1 cellular context compared by ENCODE assay signal in genomic region chr3:101146946-101147345, GRCh38.
TF ChIP-seq lines count a peak whose summit lies in the region.

No MANE protein-coding gene starts in this region.

TF ChIP-seq in K562, 482 proteins besides CTCF, POLR2A, EP300 and RAD21 (continued from another document):
- TF ChIP-seq MLX (CRISPR knock-in tag; conservative IDR thresholded peaks at IDR 0.05), result no peak
- TF ChIP-seq ZNF175 (CRISPR knock-in tag; IDR thresholded peaks at IDR 0.05; ENCODE audit: low read depth), result 0 out of 2 replicates have a peak, but pooled peaks have one; percentile 10
- TF ChIP-seq BHLHE40 (IDR thresholded peaks at IDR 0.05; ENCODE audit: low read length), result no peak
- no peak for TF ChIP-seq KDM5B (IDR thresholded peaks at IDR 0.05; ENCODE audit: insufficient replicate concordance, low read depth, low read length)
- no peak for TF ChIP-seq EHMT2 (IDR thresholded peaks at IDR 0.05)
- TF ChIP-seq MIER1 (IDR thresholded peaks at IDR 0.05; ENCODE audit: low read depth), result no peak
- TF ChIP-seq ATF4 (CRISPR knock-in tag; IDR thresholded peaks at IDR 0.05), result peak; percentile 94
- TF ChIP-seq HDAC3 (IDR thresholded peaks at IDR 0.05; ENCODE audit: borderline replicate concordance, partially characterized antibody), result no peak
- peak; percentile 93 to 99 for TF ChIP-seq SRF (CRISPR knock-in tag; IDR thresholded peaks at IDR 0.05)
- TF ChIP-seq CSDE1 (IDR thresholded peaks at IDR 0.05), result no peak
- peak; percentile 45; the same call in 1 of the 2 replicates for TF ChIP-seq ARID1B (IDR thresholded peaks at IDR 0.05)
- no peak for TF ChIP-seq ZNF174 (CRISPR knock-in tag; IDR thresholded peaks at IDR 0.05)
- TF ChIP-seq MAZ (CRISPR knock-in tag; conservative IDR thresholded peaks at IDR 0.05 in 1 of 2, IDR thresholded peaks at IDR 0.05 in 1 of 2), result peak in 1 of 2 experiments; percentile 53; a peak in 2 of 4 replicates
- no peak for TF ChIP-seq POLR3G (IDR thresholded peaks at IDR 0.05; ENCODE audit: extremely low read depth, insufficient read length, insufficient replicate concordance)
- TF ChIP-seq RNF2 (IDR thresholded peaks at IDR 0.05), result peak; percentile 51; the same call in 1 of the 2 replicates
- TF ChIP-seq ZNF764 (CRISPR knock-in tag; IDR thresholded peaks at IDR 0.05; ENCODE audit: low read depth), result no peak
- TF ChIP-seq ZNF717 (CRISPR knock-in tag; IDR thresholded peaks at IDR 0.05), result no peak
- TF ChIP-seq RCOR1 (IDR thresholded peaks at IDR 0.05; ENCODE audit: borderline replicate concordance in 1 of 2, low read depth in 2 of 2, low read length in 2 of 2), result peak in 1 of 2 experiments; percentile 61; a peak in 1 of 4 replicates
- no peak for TF ChIP-seq GATA2 (CRISPR knock-in tag; IDR thresholded peaks at IDR 0.05)
- peak; percentile 38; the same call in 1 of the 2 replicates for TF ChIP-seq JUND (IDR thresholded peaks at IDR 0.05; ENCODE audit: borderline replicate concordance, low read depth, low read length)
- TF ChIP-seq JUND (tag; IDR thresholded peaks at IDR 0.05; ENCODE audit: borderline replicate concordance, low read depth, low read length), result peak; percentile 40; the same call in 1 of the 3 replicates
- no peak for TF ChIP-seq ASH1L (IDR thresholded peaks at IDR 0.05; ENCODE audit: borderline replicate concordance, low read depth, partially characterized antibody)
- peak; percentile 86 for TF ChIP-seq ATF3 (IDR thresholded peaks at IDR 0.05)
- TF ChIP-seq ATF3 (CRISPR knock-in tag; conservative IDR thresholded peaks at IDR 0.05), result no peak
- no peak for TF ChIP-seq NR2F6 (CRISPR knock-in tag; IDR thresholded peaks at IDR 0.05)
- TF ChIP-seq ZFP91 (CRISPR knock-in tag; IDR thresholded peaks at IDR 0.05), result no peak
- no peak for TF ChIP-seq JUNB (CRISPR knock-in tag; conservative IDR thresholded peaks at IDR 0.05)
- peak; percentile 96 for TF ChIP-seq PKNOX1 (IDR thresholded peaks at IDR 0.05)
- 0 out of 2 replicates have a peak, but pooled peaks have one; percentile 20 for TF ChIP-seq VEZF1 (CRISPR knock-in tag; IDR thresholded peaks at IDR 0.05)
- TF ChIP-seq CEBPB (tag; IDR thresholded peaks at IDR 0.05), result peak; percentile 74
- peak; percentile 71; the same call in 1 of the 2 replicates for TF ChIP-seq ATF7 (IDR thresholded peaks at IDR 0.05)
- no peak for TF ChIP-seq USF2 (CRISPR knock-in tag; IDR thresholded peaks at IDR 0.05)
- peak; percentile 95 for TF ChIP-seq CEBPG (CRISPR knock-in tag; IDR thresholded peaks at IDR 0.05)
- peak; percentile 85 to 97 for TF ChIP-seq CEBPG (tag; conservative IDR thresholded peaks at IDR 0.05 in 1 of 2, IDR thresholded peaks at IDR 0.05 in 1 of 2)
- peak; percentile 86 for TF ChIP-seq MEIS2 (IDR thresholded peaks at IDR 0.05; ENCODE audit: partially characterized antibody)
- TF ChIP-seq HMBOX1 (IDR thresholded peaks at IDR 0.05), result 0 out of 2 replicates have a peak, but pooled peaks have one; percentile 26
- no peak for TF ChIP-seq ZC3H4 (CRISPR knock-in tag; IDR thresholded peaks at IDR 0.05; ENCODE audit: borderline replicate concordance)
- no peak for TF ChIP-seq ZNF318 (IDR thresholded peaks at IDR 0.05; ENCODE audit: borderline replicate concordance in 1 of 2, low read depth in 1 of 2)
- TF ChIP-seq PBX2 (CRISPR knock-in tag; IDR thresholded peaks at IDR 0.05; ENCODE audit: low read depth), result no peak
- TF ChIP-seq PBX2 (tag; conservative IDR thresholded peaks at IDR 0.05; ENCODE audit: low read depth), result peak; percentile 83
- TF ChIP-seq SOX6 (IDR thresholded peaks at IDR 0.05), result peak; percentile 38; the same call in 1 of the 2 replicates
